In genomic region chr17:82605939-82606600, GRCh38 we compare ENCODE assay signal across 20 cellular contexts. TPM values are rescaled to one million over a fixed set of nuclear protein-coding genes. Genes with fewer than 3 reads are reported as not detected.
DNase-seq lines count a peak whose midpoint lies in the region; ATAC-seq, FAIRE-seq and TF ChIP-seq lines count a peak whose summit lies in the region.
"Had no signal": no experiment of that assay in that cellular context is flagged by ENCODE, and none has a peak within 500 bp of the region (broad histone marks: within the 10 kb centered on the region; RNA-seq: fewer than 3 reads in every experiment).

No MANE protein-coding gene starts in this region.

- H3F3A ChIP-seq in SK-N-SH (replicated peaks; ENCODE audit: insufficient read depth): peaks cover 19% of the 10 kb centered on the region

- peaks cover 60 to 67% of the 10 kb centered on the region in 2 experiments for H3K36me3 ChIP-seq in SK-N-SH (replicated peaks in 1 of 2; ENCODE audit: control insufficient read depth in 1 of 2, insufficient read depth in 2 of 2, low read length in 1 of 2)
- peaks cover 20 to 29% of the 10 kb centered on the region in 2 experiments for H3K36me3 ChIP-seq in keratinocyte (ENCODE audit: control insufficient read depth in 2 of 2, extremely low read depth in 1 of 2, insufficient read depth in 2 of 2, low read length in 2 of 2)
- peaks cover 6 to 59% (median 37%) of the 10 kb centered on the region in 5 donors for H3K36me3 ChIP-seq in subcutaneous abdominal adipose tissue (ENCODE audit: control insufficient read depth in 5 of 5, insufficient read depth in 5 of 5, low read length in 5 of 5)

- H3K9me1 ChIP-seq in keratinocyte (ENCODE audit: control insufficient read depth, extremely low read depth, insufficient read depth, low read length): no peaks in the 10 kb centered on the region

- H3K27ac ChIP-seq in SK-N-SH (ENCODE audit: low read depth in 2 of 2, low read length in 1 of 2) (no peak overlapping the region; a peak in 1 of 4 replicates), angular gyrus (ENCODE audit: low read depth, low read length) (peak overlapping the region; percentile 16), keratinocyte (ENCODE audit: control insufficient read depth, insufficient read depth, low read length) (peak overlapping the region; percentile 52), subcutaneous abdominal adipose tissue (ENCODE audit: low read depth, low read length) (peak overlapping the region; percentile 2)
- H3K27ac ChIP-seq: coronary artery, gastrocnemius medialis, SJCRH30, transverse colon had no signal

- DNase-seq in SK-N-SH (peak; percentile 25), keratinocyte (ENCODE audit: low read depth, low spot score) (peak; percentile 35), NCI-H510A (lab: John Stamatoyannopoulos, UW) (no peak), NCI-H1694 treated with DMSO at 0.1 percent for 48 hours (lab: John Stamatoyannopoulos, UW) (no peak)
- DNase-seq: activated B cell treated with CpG ODN at 0.5 μM for 24 hours; activated CD8-positive, alpha-beta T cell treated with anti-CD3 and anti-CD28 coated beads, Interleukin-2, amount 10 ng/mL, durations not matched to agents 7 days and 5 days; activated T-cell treated with anti-CD3 and anti-CD28 coated beads, Interleukin-2, amount 50 U/mL, for 4 hours; gastrocnemius medialis; NCI-H146; NCI-H774; SJCRH30; T-helper 2 cell; transverse colon had no signal

- H3K4me3 ChIP-seq in SK-N-SH (ENCODE audit: low read depth in 2 of 2, low read length in 1 of 2): no peak overlapping the region
- H3K4me3 ChIP-seq in keratinocyte (ENCODE audit: control insufficient read depth in 2 of 3, extremely low read depth in 1 of 3, insufficient read depth in 2 of 3, low read depth in 1 of 3, low read length in 3 of 3): no peak overlapping the region
- no peak overlapping the region for H3K4me3 ChIP-seq in subcutaneous abdominal adipose tissue (ENCODE audit: low read depth in 1 of 5, low read length in 5 of 5)
- H3K4me3 ChIP-seq: coronary artery, gastrocnemius medialis, SJCRH30, transverse colon had no signal

- POLR2A ChIA-PET in SK-N-SH (lab: Yijun Ruan, JAX): no interaction called here

- CTCF ChIA-PET in SK-N-SH (lab: Yijun Ruan, JAX): interaction anchor here (0.6 kb wide), 1 partner anchor 112 kb away, joined by 3 read pairs; no protein-coding TSS in a partner anchor

- dilution Hi-C loops in keratinocyte (cut with MboI; ENCODE audit: extremely low pct_ligation_motif_present, low sequenced_read_pairs): no loop called here

- H4K20me1 ChIP-seq in SK-N-SH (ENCODE audit: insufficient read depth) (no peaks in the 10 kb centered on the region), keratinocyte (ENCODE audit: control insufficient read depth, extremely low read depth, insufficient read depth, low read length) (peaks cover 8% of the 10 kb centered on the region)

- H3K4me2 ChIP-seq in SK-N-SH (no peak overlapping the region), keratinocyte (ENCODE audit: control insufficient read depth, extremely low read depth, insufficient read depth, low read depth, low read length) (peak overlapping the region; percentile 30)

- ATAC-seq in SK-N-SH treated with all-trans-retinoic acid at 6 μM for 48 hours (no peak), HG03025 (IDR thresholded peaks at IDR 0.05; ENCODE audit: low FRiP score, unreplicated experiment) (no peak)
- ATAC-seq: activated CD8-positive, alpha-beta T cell treated with anti-CD3 and anti-CD28 coated beads, Interleukin-2, amount 10 ng/mL, durations not matched to agents 7 days and 5 days; activated naive CD4-positive, alpha-beta T cell treated with anti-CD3 and anti-CD28 coated beads, Interleukin-2, amount 50 U/mL, for 72 hours; activated T-cell treated with anti-CD3 and anti-CD28 coated beads, Interleukin-2, amount 50 U/mL, for 4 hours; gastrocnemius medialis had no signal

- H3K9me3 ChIP-seq in SK-N-SH (no peaks in the 10 kb centered on the region), keratinocyte (ENCODE audit: control insufficient read depth, low read depth, low read length) (no peaks in the 10 kb centered on the region), subcutaneous abdominal adipose tissue (ENCODE audit: control insufficient read depth in 5 of 5, low read length in 5 of 5) (no peaks in the 10 kb centered on the region)
- H3K9me3 ChIP-seq: gastrocnemius medialis, SJCRH30, transverse colon had no signal

- WGBS in SK-N-SH (ENCODE audit: low lambda C conversion rate): 89% methylated on average over 16 of the region's 16 CpGs

- no peak overlapping the region for H3K9ac ChIP-seq in SK-N-SH
- H3K9ac ChIP-seq in keratinocyte (ENCODE audit: control insufficient read depth, extremely low read depth, insufficient read depth, low read length): no peak overlapping the region
- no peak overlapping the region for H3K9ac ChIP-seq in subcutaneous abdominal adipose tissue (ENCODE audit: low read length in 5 of 5)

- no peaks in the 10 kb centered on the region for H3K9me2 ChIP-seq in SK-N-SH

- peaks cover 0 to 3% of the 10 kb centered on the region in 2 experiments; a peak in 1 of 4 replicates for H3K4me1 ChIP-seq in SK-N-SH (ENCODE audit: control insufficient read depth in 1 of 2, insufficient read depth in 2 of 2, low read depth in 1 of 2, low read length in 1 of 2)
- H3K4me1 ChIP-seq in keratinocyte (ENCODE audit: control insufficient read depth, extremely low read depth, insufficient read depth, low read length): peaks cover 13% of the 10 kb centered on the region
- H3K4me1 ChIP-seq in subcutaneous abdominal adipose tissue (ENCODE audit: control insufficient read depth in 5 of 5, insufficient read depth in 5 of 5, low read length in 5 of 5): peaks cover 3 to 31% (median 28%) of the 10 kb centered on the region in 5 donors
- H3K4me1 ChIP-seq: gastrocnemius medialis, SJCRH30 had no signal

- FAIRE-seq in keratinocyte (lab: Jason Lieb, UNC): peak; percentile 91
- FAIRE-seq: H1 had no signal

- H3K79me2 ChIP-seq in SK-N-SH (ENCODE audit: insufficient read depth) (peaks cover 8% of the 10 kb centered on the region; the same call in 1 of the 2 replicates), keratinocyte (ENCODE audit: control insufficient read depth, insufficient read depth, low read length) (peaks cover 2% of the 10 kb centered on the region)

- H2AFZ ChIP-seq in SK-N-SH (ENCODE audit: low read depth): no peak overlapping the region
- H2AFZ ChIP-seq in keratinocyte (ENCODE audit: control insufficient read depth, low read length): no peak overlapping the region

- no peak for TF ChIP-seq EP300 in SK-N-SH (IDR thresholded peaks at IDR 0.05; ENCODE audit: borderline replicate concordance in 1 of 2, low read depth in 1 of 2, low read length in 1 of 2)

- TF ChIP-seq RAD21 in SK-N-SH (IDR thresholded peaks at IDR 0.05; ENCODE audit: low read length): no peak

- TF ChIP-seq CTCF in SK-N-SH (IDR thresholded peaks at IDR 0.05) (no peak), keratinocyte (optimal IDR thresholded peaks at IDR 0.05 in 1 of 3, IDR thresholded peaks at IDR 0.05 in 1 of 3, conservative IDR thresholded peaks at IDR 0.05 in 1 of 3; ENCODE audit: extremely low read depth in 1 of 3, insufficient read depth in 2 of 3, low read length in 3 of 3) (no peak)

- no peaks in the 10 kb centered on the region for H3K27me3 ChIP-seq in SK-N-SH (ENCODE audit: insufficient read depth)
- no peaks in the 10 kb centered on the region for H3K27me3 ChIP-seq in keratinocyte (ENCODE audit: control insufficient read depth, extremely low read depth, insufficient read depth, low read length)
- H3K27me3 ChIP-seq in subcutaneous abdominal adipose tissue (ENCODE audit: control insufficient read depth in 5 of 5, insufficient read depth in 4 of 5, low read length in 5 of 5): no peaks in the 10 kb centered on the region
- H3K27me3 ChIP-seq: gastrocnemius medialis, SJCRH30, transverse colon had no signal

TF ChIP-seq in SK-N-SH, 30 proteins besides CTCF, POLR2A, EP300 and RAD21 (continues in another document):
- TF ChIP-seq FOSL2 (IDR thresholded peaks at IDR 0.05; ENCODE audit: borderline replicate concordance, low read depth) (no peak), RFX5 (IDR thresholded peaks at IDR 0.05; ENCODE audit: low read length) (no peak), TAF1 (IDR thresholded peaks at IDR 0.05; ENCODE audit: borderline replicate concordance, low read depth, low read length) (no peak), USF2 (IDR thresholded peaks at IDR 0.05; ENCODE audit: borderline replicate concordance, low read depth, low read length) (no peak), SMC3 (IDR thresholded peaks at IDR 0.05; ENCODE audit: low read depth, low read length) (no peak)

TF ChIP-seq in SK-N-SH treated with all-trans-retinoic acid at 6 μM for 48 hours, 23 proteins besides CTCF, POLR2A, EP300 and RAD21 (continues in another document):
- TF ChIP-seq CSDC2 (CRISPR knock-in tag; IDR thresholded peaks at IDR 0.05) (no peak), CSRNP3 (CRISPR knock-in tag; IDR thresholded peaks at IDR 0.05) (no peak), ZFP3 (CRISPR knock-in tag; IDR thresholded peaks at IDR 0.05) (no peak), ISL1 (CRISPR knock-in tag; IDR thresholded peaks at IDR 0.05) (no peak), ZNF8 (CRISPR knock-in tag; IDR thresholded peaks at IDR 0.05) (no peak)

RNA-seq across cellular contexts. Expression of gene WDR45B, which starts 42.2 kb away (rescaled TPM):
- polyA plus RNA-seq in SK-N-SH (2012; rRNA removed): 171 and 191 TPM in 2 replicates
- polyA plus RNA-seq in SK-N-SH (2012; cell fraction: cytosol; rRNA removed): 142 and 159 TPM in 2 replicates
- 164 and 253 TPM in 2 replicates for polyA plus RNA-seq in SK-N-SH (2012; cell fraction: nucleus; rRNA removed)
- 77.2 to 92.4 TPM (median 89.2 TPM) in 3 replicates for polyA plus RNA-seq in keratinocyte
- polyA plus RNA-seq in keratinocyte (2011; ENCODE audit: low read depth): 105 TPM
- 78.5 and 113 TPM in 2 replicates for polyA plus RNA-seq in keratinocyte (2011; cell fraction: cytosol; rRNA removed)
- 84.1 and 91.4 TPM in 2 replicates for polyA plus RNA-seq in keratinocyte (2011; cell fraction: nucleus; rRNA removed)
- polyA plus RNA-seq in keratinocyte (2012; ENCODE audit: low replicate concordance): 56.9 and 66.5 TPM in 2 replicates
- polyA minus RNA-seq in keratinocyte: 66.9 to 72.3 TPM (median 72.1 TPM) in 3 replicates
- 67.3 TPM for polyA minus RNA-seq in keratinocyte (2011; cell fraction: cytosol; rRNA and poly(A)+ RNA removed)
- polyA minus RNA-seq in keratinocyte (2011; cell fraction: nucleus; rRNA and poly(A)+ RNA removed): 29.9 and 42.0 TPM in 2 replicates

Comparison
In these comparisons a context has a peak if more than half of its experiments do, and no peak if none do; other contexts are left out.
1. DNase-seq: peak in SK-N-SH (single experiment) and keratinocyte (single experiment); none in NCI-H510A (single experiment) and NCI-H1694 treated with DMSO at 0.1 percent for 48 hours (single experiment).
2. H3K27ac ChIP-seq: peak in angular gyrus (single experiment), keratinocyte (single experiment) and subcutaneous abdominal adipose tissue (single experiment); none in SK-N-SH (0 of 2).